Comparison of ENCODE assay signal across 8 cellular contexts in genomic region chr2:232292395-232293154, GRCh38.
A peak's percentile ranks its signal among the peaks of the same experiment; 100 is the strongest.
DNase-seq lines count a peak whose midpoint lies in the region; ATAC-seq, FAIRE-seq and TF ChIP-seq lines count a peak whose summit lies in the region.

No MANE protein-coding gene starts in this region.

- no peaks in the 10 kb centered on the region; the same call in 1 of the 2 replicates for H4K20me1 ChIP-seq in OCI-LY3 (ENCODE audit: insufficient read depth, low read length)

- H3K36me3 ChIP-seq in HAP-1 (replicated peaks) (no peaks in the 10 kb centered on the region), OCI-LY3 (replicated peaks; ENCODE audit: low read depth, low read length) (no peaks in the 10 kb centered on the region), heart right ventricle (peaks cover 0 to 20% (median 0%) of the 10 kb centered on the region in 9 donors), small intestine (ENCODE audit: control insufficient read depth in 2 of 2, insufficient read depth in 2 of 2, low read length in 2 of 2) (no peaks in the 10 kb centered on the region)

- no peak overlapping the region for H3K4me2 ChIP-seq in OCI-LY3 (ENCODE audit: low read length)

- H3K9me3 Mint-ChIP-seq in activated T-helper 17 cell treated with anti-CD3 and anti-CD28 coated beads, Interleukin-2, amount 50 U/mL, for 72 hours = no peaks in the 10 kb centered on the region

- no peak overlapping the region for H3K27ac ChIP-seq in OCI-LY3 (ENCODE audit: low read length)
- no peak overlapping the region for H3K27ac ChIP-seq in heart right ventricle
- H3K27ac ChIP-seq in small intestine (ENCODE audit: low read depth in 1 of 2, low read length in 1 of 2) = no peak overlapping the region

- no peak for FAIRE-seq in small intestine (lab: Jason Lieb, UNC)

- in situ Hi-C loops in HAP-1 (cut with MboI; ENCODE audit: low sequenced_read_pairs) = no loop called here

- H3K9ac ChIP-seq in OCI-LY3 (ENCODE audit: low read length) = no peak overlapping the region

- no peak overlapping the region for H3K4me3 Mint-ChIP-seq in activated T-helper 17 cell treated with anti-CD3 and anti-CD28 coated beads, Interleukin-2, amount 50 U/mL, for 72 hours

- peak; percentile 65 for ATAC-seq in activated T-helper 17 cell treated with anti-CD3 and anti-CD28 coated beads, Interleukin-2, amount 50 U/mL, for 72 hours (replicated peaks)
- peak in 4 of 8 donors; percentile 33 to 64 (median 42) for ATAC-seq in heart right ventricle

- DNase-seq in DMS53 (lab: John Stamatoyannopoulos, UW) = peak; percentile 73
- DNase-seq in HAP-1 (ENCODE audit: low spot score in 2 of 2) = peak; percentile 52 to 79
- DNase-seq in heart right ventricle = peak; percentile 36 to 43
- peak; percentile 63 for DNase-seq in small intestine
- no peak for DNase-seq in ureter (ENCODE audit: low spot score)
- no peak for DNase-seq in NCI-H187 treated with DMSO at 0.1 percent for 48 hours (lab: John Stamatoyannopoulos, UW)

- H3K4me3 ChIP-seq in HAP-1 = no peak overlapping the region
- H3K4me3 ChIP-seq in OCI-LY3 (ENCODE audit: low read length) = no peak overlapping the region
- H3K4me3 ChIP-seq in heart right ventricle = no peak overlapping the region
- no peak overlapping the region for H3K4me3 ChIP-seq in small intestine (ENCODE audit: low read depth in 1 of 2, low read length in 2 of 2)

- no peak overlapping the region for H2AFZ ChIP-seq in OCI-LY3 (ENCODE audit: low read depth, low read length)

- H3K4me1 ChIP-seq in HAP-1 (no peaks in the 10 kb centered on the region), OCI-LY3 (ENCODE audit: low read length) (peaks cover 3% of the 10 kb centered on the region; the same call in 1 of the 2 replicates), heart right ventricle (peaks cover 0 to 5% (median 0%) of the 10 kb centered on the region in 9 donors), small intestine (ENCODE audit: control insufficient read depth in 2 of 2, insufficient read depth in 1 of 2, low read depth in 1 of 2, low read length in 1 of 2) (no peaks in the 10 kb centered on the region)

- peak overlapping the region; percentile 60 for H3K27ac Mint-ChIP-seq in activated T-helper 17 cell treated with anti-CD3 and anti-CD28 coated beads, Interleukin-2, amount 50 U/mL, for 72 hours

- H3K9me3 ChIP-seq in HAP-1 (no peaks in the 10 kb centered on the region), OCI-LY3 (ENCODE audit: insufficient read depth, low read length) (no peaks in the 10 kb centered on the region), heart right ventricle (no peaks in the 10 kb centered on the region), small intestine (ENCODE audit: control insufficient read depth, low read depth) (no peaks in the 10 kb centered on the region)

- no peaks in the 10 kb centered on the region for H3K36me3 Mint-ChIP-seq in activated T-helper 17 cell treated with anti-CD3 and anti-CD28 coated beads, Interleukin-2, amount 50 U/mL, for 72 hours (ENCODE audit: low read depth)

- WGBS in heart right ventricle, 2 donors = 84% methylated on average over 9 of the region's 9 CpGs
- 80 to 84% (median 81%) methylated on average over 9 of the region's 9 CpGs for WGBS in small intestine, 3 donors

- H3K27me3 ChIP-seq in HAP-1 (ENCODE audit: low read depth) (no peaks in the 10 kb centered on the region), OCI-LY3 (ENCODE audit: low read depth, low read length) (no peaks in the 10 kb centered on the region), heart right ventricle (no peaks in the 10 kb centered on the region), small intestine (ENCODE audit: control insufficient read depth in 2 of 2, insufficient read depth in 2 of 2, low read length in 2 of 2) (no peaks in the 10 kb centered on the region)

- H3K27me3 Mint-ChIP-seq in activated T-helper 17 cell treated with anti-CD3 and anti-CD28 coated beads, Interleukin-2, amount 50 U/mL, for 72 hours = no peaks in the 10 kb centered on the region

- intact Hi-C loops in heart right ventricle (cut with DNase I) = no loop called here

- TF ChIP-seq CTCF in OCI-LY3 (IDR thresholded peaks at IDR 0.05; ENCODE audit: low read depth, low read length) (peak; percentile 71), heart right ventricle (IDR thresholded peaks at IDR 0.05) (peak in 8 of 9 donors; percentile 16 to 81 (median 58))

- H3K4me1 Mint-ChIP-seq in activated T-helper 17 cell treated with anti-CD3 and anti-CD28 coated beads, Interleukin-2, amount 50 U/mL, for 72 hours = peaks cover 6% of the 10 kb centered on the region

- H3K79me2 ChIP-seq in OCI-LY3 (ENCODE audit: low read length) = no peaks in the 10 kb centered on the region

Comparison
In these comparisons a context has a peak if more than half of its experiments do, and no peak if none do; other contexts are left out.
1. DNase-seq: peak in DMS53 (single experiment), HAP-1 (2 of 2), heart right ventricle (2 of 2) and small intestine (single experiment); none in ureter (single experiment) and NCI-H187 treated with DMSO at 0.1 percent for 48 hours (single experiment).